Comparison of ENCODE assay signal across 19 cellular contexts in genomic region chr4:133594246-133595207, GRCh38.
DNase-seq lines count a peak whose midpoint lies in the region; ATAC-seq and TF ChIP-seq lines count a peak whose summit lies in the region.
"Had no signal": no experiment of that assay in that cellular context is flagged by ENCODE, and none has a peak within 500 bp of the region (broad histone marks: within the 10 kb centered on the region; RNA-seq: fewer than 3 reads in every experiment).

No MANE protein-coding gene starts in this region.

- no peak for TF ChIP-seq CTCF in fibroblast of lung (conservative IDR thresholded peaks at IDR 0.05 in 1 of 2, IDR thresholded peaks at IDR 0.05 in 1 of 2; ENCODE audit: low read depth in 1 of 2, low read length in 2 of 2)

- H4K20me1 ChIP-seq in fibroblast of lung (ENCODE audit: control insufficient read depth, extremely low read depth, insufficient read depth, low read length) = no peaks in the 10 kb centered on the region

- DNase-seq in A172 (ENCODE audit: low spot score) = peak; percentile 54
- DNase-seq in HPDE6-E6E7 (ENCODE audit: extremely low spot score) = peak; percentile 9
- DNase-seq in amniotic epithelial cell (ENCODE audit: low read depth) = peak; percentile 95
- peak; percentile 75 to 83 for DNase-seq in fibroblast of lung (ENCODE audit: low read depth in 2 of 2)
- DNase-seq in NCI-H524 (lab: John Stamatoyannopoulos, UW) = no peak
- no peak for DNase-seq in caudate nucleus (lab: John Stamatoyannopoulos, UW)
- DNase-seq: activated CD4-positive, alpha-beta memory T cell treated with anti-CD3 and anti-CD28 coated beads for 36 hours; activated T-cell treated with anti-CD3 and anti-CD28 coated beads, Interleukin-2, amount 50 U/mL, for 72 hours; CD4-positive, alpha-beta T cell; cortex of kidney; hypothalamus; KG1; NCI-H2227 treated with DMSO at 0.1 percent for 48 hours; spleen; stimulated activated naive B cell treated with anti-CD40 and anti-IgM and Interleukin-4, amounts not matched to agents 10 μg/mL and 1 μg/mL and 100 μg/mL, for 72 hours had no signal

- H3K79me2 ChIP-seq in fibroblast of lung (ENCODE audit: control insufficient read depth, insufficient read depth, low read length) = no peaks in the 10 kb centered on the region
- H3K79me2 ChIP-seq: parathyroid adenoma had no signal

- ATAC-seq in GM19397 (IDR thresholded peaks at IDR 0.05; ENCODE audit: unreplicated experiment) (no peak), GM21526 (IDR thresholded peaks at IDR 0.05; ENCODE audit: low FRiP score, unreplicated experiment) (no peak)
- ATAC-seq: activated T-cell treated with anti-CD3 and anti-CD28 coated beads, Interleukin-2, amount 50 U/mL, for 72 hours; esophagus mucosa; stimulated activated naive B cell treated with anti-CD40 and anti-IgM and Interleukin-4, amounts not matched to agents 10 μg/mL and 1 μg/mL and 100 μg/mL, for 72 hours had no signal

- no peak overlapping the region for H3K9ac ChIP-seq in fibroblast of lung (ENCODE audit: insufficient read depth, low read length)
- H3K9ac ChIP-seq: parathyroid adenoma had no signal

- no peak overlapping the region for H3K27ac ChIP-seq in fibroblast of lung (ENCODE audit: insufficient read depth, low read length)
- H3K27ac ChIP-seq in caudate nucleus (ENCODE audit: low read depth, low read length) = no peak overlapping the region
- H3K27ac ChIP-seq: parathyroid adenoma, spleen had no signal

- no peak overlapping the region for H3K4me3 ChIP-seq in fibroblast of lung (replicated peaks in 1 of 4; ENCODE audit: control extremely low read depth in 1 of 4, insufficient read depth in 1 of 4, low read depth in 3 of 4, low read length in 4 of 4)
- H3K4me3 ChIP-seq: spleen had no signal

- no peak overlapping the region for H3K4me2 ChIP-seq in fibroblast of lung (ENCODE audit: extremely low read depth, insufficient read depth, low read length)

- no peaks in the 10 kb centered on the region for H3K27me3 ChIP-seq in fibroblast of lung (ENCODE audit: control insufficient read depth, insufficient read depth, low read length)
- H3K27me3 ChIP-seq: spleen had no signal

- no peaks in the 10 kb centered on the region for H3K9me3 ChIP-seq in fibroblast of lung (ENCODE audit: control insufficient read depth, insufficient read depth, low read depth, low read length)
- H3K9me3 ChIP-seq: spleen had no signal

- no peaks in the 10 kb centered on the region for H3K36me3 ChIP-seq in fibroblast of lung (ENCODE audit: control insufficient read depth, insufficient read depth, low read length)
- H3K36me3 ChIP-seq: spleen had no signal

- no peak overlapping the region for H2AFZ ChIP-seq in fibroblast of lung (ENCODE audit: low read length)
- H2AFZ ChIP-seq: parathyroid adenoma had no signal

- no peaks in the 10 kb centered on the region for H3K4me1 ChIP-seq in fibroblast of lung (ENCODE audit: control insufficient read depth, extremely low read depth, insufficient read depth, low read length)
- H3K4me1 ChIP-seq: spleen had no signal

Comparison
In these comparisons a context has a peak if more than half of its experiments do, and no peak if none do; other contexts are left out.
1. DNase-seq: peak in A172 (single experiment), HPDE6-E6E7 (single experiment), amniotic epithelial cell (single experiment) and fibroblast of lung (2 of 2); none in NCI-H524 (0 of 2) and caudate nucleus (0 of 61).